Comparison of ENCODE assay signal across 32 cellular contexts in genomic region chr4:80321776-80322175, GRCh38. TPM values are rescaled to one million over a fixed set of nuclear protein-coding genes. Genes with fewer than 3 reads are reported as not detected.
"Had no signal": no experiment of that assay in that cellular context is flagged by ENCODE, and none has a peak within 500 bp of the region (broad histone marks: within the 10 kb centered on the region; RNA-seq: fewer than 3 reads in every experiment).

No MANE protein-coding gene starts in this region.

- H3K27ac ChIP-seq: breast epithelium, right lobe of liver, skin epidermis, thyroid gland, upper lobe of right lung, WERI-Rb-1 had no signal

- DNase-seq: activated CD4-positive, alpha-beta memory T cell treated with anti-CD3 and anti-CD28 coated beads, Interleukin-2, amount 10 ng/mL, durations not matched to agents 7 days and 5 days; activated CD4-positive, alpha-beta T cell treated with anti-CD3 and anti-CD28 coated beads for 1 hour; activated CD4-positive, alpha-beta T cell treated with anti-CD3 and anti-CD28 coated beads, Interleukin-2, amount 10 ng/mL, durations not matched to agents 7 days and 5 days; activated gamma-delta T cell treated with Interleukin-2 at 50 U/mL for 16 hours; activated naive CD8-positive, alpha-beta T cell treated with anti-CD3 and anti-CD28 coated beads, Interleukin-2, amount 50 U/mL, for 24 hours; activated T-cell treated with anti-CD3 and anti-CD28 coated beads, Interleukin-2, amount 50 U/mL, for 4 hours; amygdala; central memory CD4-positive, alpha-beta T cell; glutamatergic neuron; islet precursor cell; left cardiac atrium; left ventricle myocardium superior; mucosa of descending colon; posterior cingulate gyrus; right lobe of liver; stimulated activated CD4-positive, alpha-beta T cell treated with anti-CD3 and anti-CD28 coated beads, Interleukin-4, amount 100 ng/mL, for 24 hours; stimulated activated naive CD8-positive, alpha-beta T cell treated with anti-CD3 and anti-CD28 coated beads, Interleukin-15, amount 100 ng/mL, for 72 hours; substantia nigra; thyroid gland; upper lobe of right lung; WERI-Rb-1 had no signal

- H3K36me3 ChIP-seq: breast epithelium, esophagus muscularis mucosa, right lobe of liver, thyroid gland, upper lobe of right lung, WERI-Rb-1 had no signal

- H3K27me3 ChIP-seq: breast epithelium, esophagus muscularis mucosa, right lobe of liver, thyroid gland, upper lobe of right lung had no signal

- H3K4me3 ChIP-seq: breast epithelium, esophagus muscularis mucosa, mucosa of descending colon, right lobe of liver, skin epidermis, thyroid gland, upper lobe of right lung had no signal

- H3K4me1 ChIP-seq: breast epithelium, right lobe of liver, upper lobe of right lung had no signal

- ATAC-seq: activated naive CD8-positive, alpha-beta T cell treated with anti-CD3 and anti-CD28 coated beads, Interleukin-2, amount 50 U/mL, for 24 hours; activated T-cell treated with anti-CD3 and anti-CD28 coated beads, Interleukin-2, amount 50 U/mL, for 4 hours; activated T-helper 17 cell treated with anti-CD3 and anti-CD28 coated beads, Interleukin-2, amount 50 U/mL, for 72 hours; left cardiac atrium; left ventricle myocardium superior; mucosa of descending colon; natural killer cell treated with Interleukin-12 subunit alpha and Interleukin-12 subunit beta and Interleukin-15 and Interleukin-18, amount 100 ng/mL, for 72 hours; stimulated activated effector memory CD8-positive, alpha-beta T cell treated with anti-CD3 and anti-CD28 coated beads, Interleukin-12 subunit alpha, Interleukin-12 subunit beta, amount 100 ng/mL, for 72 hours; stimulated activated naive CD8-positive, alpha-beta T cell treated with anti-CD3 and anti-CD28 coated beads, Interleukin-15, amount 100 ng/mL, for 72 hours; upper lobe of right lung had no signal

- FAIRE-seq: frontal cortex, TTC549 had no signal

- H3K9me3 ChIP-seq: breast epithelium, esophagus muscularis mucosa, mucosa of descending colon, right lobe of liver, thyroid gland, upper lobe of right lung had no signal

RNA-seq across cellular contexts. Expression of gene CFAP299, which starts 13.8 kb away (rescaled TPM):
- total RNA-seq: activated CD4-positive, alpha-beta memory T cell treated with anti-CD3 and anti-CD28 coated beads, Interleukin-2, amount 10 ng/mL, durations not matched to agents 7 days and 5 days; activated CD4-positive, alpha-beta T cell treated with anti-CD3 and anti-CD28 coated beads, Interleukin-2, amount 10 ng/mL, durations not matched to agents 7 days and 5 days; activated T-cell treated with anti-CD3 and anti-CD28 coated beads, Interleukin-2, amount 50 U/mL, for 4 hours; left cardiac atrium; left ventricle myocardium superior; lung microvascular endothelial cell; mesenteric fat pad; mucosa of descending colon; natural killer cell treated with Interleukin-12 subunit alpha and Interleukin-12 subunit beta and Interleukin-15 and Interleukin-18, amount 100 ng/mL, for 72 hours; right lobe of liver; T-helper 1 cell treated with Interleukin-12 subunit alpha and Interleukin-12 subunit beta and Interleukin-4 antibody, amounts not matched to agents 30 ng/mL and 1 ng/mL, for 36 hours; upper lobe of right lung had no signal

RNA-seq across cellular contexts. Expression of gene FGF5, which starts 55.3 kb away (rescaled TPM):
- total RNA-seq: activated CD4-positive, alpha-beta memory T cell treated with anti-CD3 and anti-CD28 coated beads, Interleukin-2, amount 10 ng/mL, durations not matched to agents 7 days and 5 days; activated CD4-positive, alpha-beta T cell treated with anti-CD3 and anti-CD28 coated beads, Interleukin-2, amount 10 ng/mL, durations not matched to agents 7 days and 5 days; activated T-cell treated with anti-CD3 and anti-CD28 coated beads, Interleukin-2, amount 50 U/mL, for 4 hours; activated T-helper 17 cell treated with anti-CD3 and anti-CD28 coated beads, Interleukin-2, amount 50 U/mL, for 72 hours; breast epithelium; left cardiac atrium; lung microvascular endothelial cell; mesenteric fat pad; natural killer cell treated with Interleukin-12 subunit alpha and Interleukin-12 subunit beta and Interleukin-15 and Interleukin-18, amount 100 ng/mL, for 72 hours; right lobe of liver; T-helper 1 cell treated with Interleukin-12 subunit alpha and Interleukin-12 subunit beta and Interleukin-4 antibody, amounts not matched to agents 30 ng/mL and 1 ng/mL, for 36 hours; thyroid gland; upper lobe of right lung had no signal
